Comparison of ENCODE assay signal across 9 cellular contexts in genomic region chr2:108619916-108620620, GRCh38.
DNase-seq lines count a peak whose midpoint lies in the region; ATAC-seq and TF ChIP-seq lines count a peak whose summit lies in the region.
"Had no signal": no experiment of that assay in that cellular context is flagged by ENCODE, and none has a peak within 500 bp of the region (broad histone marks: within the 10 kb centered on the region; RNA-seq: fewer than 3 reads in every experiment).

No MANE protein-coding gene starts in this region.

- H3K4me3 Mint-ChIP-seq in stimulated activated naive CD8-positive, alpha-beta T cell treated with anti-CD3 and anti-CD28 coated beads, Interleukin-15, Interleukin-2, amounts not matched to agents 100 ng/mL and 50 ng/mL, for 24 hours, result peak overlapping the region; percentile 13
- peak overlapping the region; percentile 97 for H3K4me3 Mint-ChIP-seq in activated T-helper 1 cell treated with anti-CD3 and anti-CD28 coated beads, Interleukin-12 subunit alpha, Interleukin-12 subunit beta, Interleukin-2, Interleukin-4 antibody, amounts not matched to agents 30 ng/mL and 10 ng/mL and 1 ng/mL, durations not matched to agents 14 hours and 24 hours and 36 hours
- H3K4me3 Mint-ChIP-seq in mesothelial cell of epicardium, result no peak overlapping the region

- no peaks in the 10 kb centered on the region for H3K4me1 ChIP-seq in Karpas-422 (ENCODE audit: low read length)

- H3K36me3 Mint-ChIP-seq in stimulated activated naive CD8-positive, alpha-beta T cell treated with anti-CD3 and anti-CD28 coated beads, Interleukin-15, Interleukin-2, amounts not matched to agents 100 ng/mL and 50 ng/mL, for 24 hours (ENCODE audit: low read depth), result no peaks in the 10 kb centered on the region
- peaks cover 5% of the 10 kb centered on the region for H3K36me3 Mint-ChIP-seq in activated T-helper 1 cell treated with anti-CD3 and anti-CD28 coated beads, Interleukin-12 subunit alpha, Interleukin-12 subunit beta, Interleukin-2, Interleukin-4 antibody, amounts not matched to agents 30 ng/mL and 10 ng/mL and 1 ng/mL, durations not matched to agents 14 hours and 24 hours and 36 hours (ENCODE audit: low read depth)
- H3K36me3 Mint-ChIP-seq in mesothelial cell of epicardium, result no peaks in the 10 kb centered on the region

- no peak overlapping the region for H2AFZ ChIP-seq in Karpas-422 (ENCODE audit: low read length)

- DNase-seq in stimulated activated naive CD8-positive, alpha-beta T cell treated with anti-CD3 and anti-CD28 coated beads, Interleukin-15, Interleukin-2, amounts not matched to agents 100 U/mL and 50 U/mL, for 24 hours, result no peak
- no peak for DNase-seq in activated T-helper 1 cell treated with anti-CD3 and anti-CD28 coated beads, Interleukin-12 subunit alpha, Interleukin-12 subunit beta, Interleukin-2, Interleukin-4 antibody, amounts not matched to agents 30 ng/mL and 10 ng/mL and 1 ng/mL, durations not matched to agents 14 hours and 24 hours and 36 hours (ENCODE audit: low spot score)
- DNase-seq in mesothelial cell of epicardium (ENCODE audit: low spot score in 2 of 2, unreplicated experiment in 2 of 2) (no peak), Karpas-422 (no peak), NCI-H2107 treated with DMSO at 0.1 percent for 48 hours (lab: John Stamatoyannopoulos, UW; ENCODE audit: unreplicated experiment) (no peak), COLO668 (lab: John Stamatoyannopoulos, UW; ENCODE audit: unreplicated experiment) (no peak)
- no peak for DNase-seq in effector CD4-positive, alpha-beta T cell
- DNase-seq: DMS153 had no signal

- H3K79me2 ChIP-seq in Karpas-422 (ENCODE audit: low read length), result no peaks in the 10 kb centered on the region

- no peak overlapping the region for H3K4me3 ChIP-seq in Karpas-422 (ENCODE audit: low read length)

- ATAC-seq in stimulated activated naive CD8-positive, alpha-beta T cell treated with anti-CD3 and anti-CD28 coated beads, Interleukin-15, Interleukin-2, amounts not matched to agents 100 U/mL and 50 U/mL, for 24 hours, result no peak

- no peaks in the 10 kb centered on the region for H3K9me2 ChIP-seq in Karpas-422 (replicated peaks; ENCODE audit: insufficient read depth, low read length)

- no peaks in the 10 kb centered on the region for H3K9me3 Mint-ChIP-seq in stimulated activated naive CD8-positive, alpha-beta T cell treated with anti-CD3 and anti-CD28 coated beads, Interleukin-15, Interleukin-2, amounts not matched to agents 100 ng/mL and 50 ng/mL, for 24 hours
- H3K9me3 Mint-ChIP-seq in activated T-helper 1 cell treated with anti-CD3 and anti-CD28 coated beads, Interleukin-12 subunit alpha, Interleukin-12 subunit beta, Interleukin-2, Interleukin-4 antibody, amounts not matched to agents 30 ng/mL and 10 ng/mL and 1 ng/mL, durations not matched to agents 14 hours and 24 hours and 36 hours, result no peaks in the 10 kb centered on the region
- no peaks in the 10 kb centered on the region for H3K9me3 Mint-ChIP-seq in mesothelial cell of epicardium

- H3K9ac ChIP-seq in Karpas-422 (ENCODE audit: low read length), result no peak overlapping the region

- no peak for TF ChIP-seq CTCF in mesothelial cell of epicardium (IDR thresholded peaks at IDR 0.05; ENCODE audit: unreplicated experiment)

- no peaks in the 10 kb centered on the region for H3K9me3 ChIP-seq in Karpas-422 (ENCODE audit: low read length)

- H3K27ac ChIP-seq in Karpas-422 (ENCODE audit: low read length), result no peak overlapping the region

- H3K4me2 ChIP-seq in Karpas-422 (ENCODE audit: low read depth, low read length, poor library complexity, severe bottlenecking), result no peak overlapping the region

- peak overlapping the region; percentile 83 for H3K27ac Mint-ChIP-seq in stimulated activated naive CD8-positive, alpha-beta T cell treated with anti-CD3 and anti-CD28 coated beads, Interleukin-15, Interleukin-2, amounts not matched to agents 100 ng/mL and 50 ng/mL, for 24 hours
- peak overlapping the region; percentile 93 for H3K27ac Mint-ChIP-seq in activated T-helper 1 cell treated with anti-CD3 and anti-CD28 coated beads, Interleukin-12 subunit alpha, Interleukin-12 subunit beta, Interleukin-2, Interleukin-4 antibody, amounts not matched to agents 30 ng/mL and 10 ng/mL and 1 ng/mL, durations not matched to agents 14 hours and 24 hours and 36 hours
- peak overlapping the region; percentile 69 for H3K27ac Mint-ChIP-seq in mesothelial cell of epicardium

- no peaks in the 10 kb centered on the region for H3K27me3 Mint-ChIP-seq in stimulated activated naive CD8-positive, alpha-beta T cell treated with anti-CD3 and anti-CD28 coated beads, Interleukin-15, Interleukin-2, amounts not matched to agents 100 ng/mL and 50 ng/mL, for 24 hours
- H3K27me3 Mint-ChIP-seq in activated T-helper 1 cell treated with anti-CD3 and anti-CD28 coated beads, Interleukin-12 subunit alpha, Interleukin-12 subunit beta, Interleukin-2, Interleukin-4 antibody, amounts not matched to agents 30 ng/mL and 10 ng/mL and 1 ng/mL, durations not matched to agents 14 hours and 24 hours and 36 hours (ENCODE audit: insufficient read depth), result no peaks in the 10 kb centered on the region
- no peaks in the 10 kb centered on the region for H3K27me3 Mint-ChIP-seq in mesothelial cell of epicardium (ENCODE audit: low read depth)

- peaks cover 85% of the 10 kb centered on the region for H3K4me1 Mint-ChIP-seq in stimulated activated naive CD8-positive, alpha-beta T cell treated with anti-CD3 and anti-CD28 coated beads, Interleukin-15, Interleukin-2, amounts not matched to agents 100 ng/mL and 50 ng/mL, for 24 hours (ENCODE audit: low read depth)
- peaks cover 86% of the 10 kb centered on the region for H3K4me1 Mint-ChIP-seq in activated T-helper 1 cell treated with anti-CD3 and anti-CD28 coated beads, Interleukin-12 subunit alpha, Interleukin-12 subunit beta, Interleukin-2, Interleukin-4 antibody, amounts not matched to agents 30 ng/mL and 10 ng/mL and 1 ng/mL, durations not matched to agents 14 hours and 24 hours and 36 hours (ENCODE audit: low read depth)
- peaks cover 69% of the 10 kb centered on the region for H3K4me1 Mint-ChIP-seq in mesothelial cell of epicardium

- intact Hi-C loops in activated T-helper 1 cell treated with anti-CD3 and anti-CD28 coated beads, Interleukin-12 subunit alpha, Interleukin-12 subunit beta, Interleukin-2, Interleukin-4 antibody, amounts not matched to agents 30 ng/mL and 10 ng/mL and 1 ng/mL, durations not matched to agents 14 hours and 24 hours and 36 hours (cut with micrococcal nuclease), result loop anchor here (5.0 to 10.0 kb wide), 2 partner anchors 88 to 415 kb away; partner anchors contain the start of gene LIMS1

- H3K36me3 ChIP-seq in Karpas-422 (ENCODE audit: insufficient read depth, low read length), result no peaks in the 10 kb centered on the region

- H3K27me3 ChIP-seq in Karpas-422 (ENCODE audit: low read length), result no peaks in the 10 kb centered on the region

- peaks cover 42% of the 10 kb centered on the region for H4K20me1 ChIP-seq in Karpas-422 (ENCODE audit: insufficient read depth, low read depth, low read length)
